Comparison of ENCODE assay signal across 21 cellular contexts in genomic region chrX:10021461-10022272, GRCh38. TPM values are rescaled to one million over a fixed set of nuclear protein-coding genes. Genes with fewer than 3 reads are reported as not detected.
A peak's percentile ranks its signal among the peaks of the same experiment; 100 is the strongest.
DNase-seq lines count a peak whose midpoint lies in the region; FAIRE-seq and TF ChIP-seq lines count a peak whose summit lies in the region.
"Had no signal": no experiment of that assay in that cellular context is flagged by ENCODE, and none has a peak within 500 bp of the region (broad histone marks: within the 10 kb centered on the region; RNA-seq: fewer than 3 reads in every experiment).

No MANE protein-coding gene starts in this region.

- H2BK15ac ChIP-seq in mesendoderm (replicated peaks; ENCODE audit: low read depth): no peak overlapping the region

- H3K27me3 ChIP-seq in mesendoderm (ENCODE audit: insufficient read depth, low read length, poor library complexity) (no peaks in the 10 kb centered on the region), stomach (no peaks in the 10 kb centered on the region)
- H3K27me3 ChIP-seq: neural progenitor cell had no signal

- peaks cover 0 to 6% (median 0%) of the 10 kb centered on the region in 4 donors for H3K9me3 ChIP-seq in stomach

- TF ChIP-seq POLR2A in stomach (IDR thresholded peaks at IDR 0.05): no peak

- no peak overlapping the region for H2BK5ac ChIP-seq in mesendoderm (ENCODE audit: low read length)

- intact Hi-C loops in stomach (cut with DNase I; ENCODE audit: low total_unique reads): no loop called here

- no peak for TF ChIP-seq EP300 in stomach (IDR thresholded peaks at IDR 0.05)

- peak; percentile 29 for DNase-seq in Daoy (ENCODE audit: low read depth)
- DNase-seq in RCC 7860 (ENCODE audit: low spot score): peak; percentile 44
- no peak for DNase-seq in epithelial cell of prostate (ENCODE audit: low read depth, low spot score)
- peak; percentile 55 for DNase-seq in mesendoderm
- no peak for DNase-seq in stomach
- no peak for DNase-seq in NCI-H748 (lab: John Stamatoyannopoulos, UW; ENCODE audit: unreplicated experiment)
- no peak for DNase-seq in NCI-H1417 treated with DMSO at 0.1 percent for 48 hours (lab: John Stamatoyannopoulos, UW)
- DNase-seq in NCI-H187 treated with DMSO at 0.1 percent for 48 hours (lab: John Stamatoyannopoulos, UW): no peak
- DNase-seq: activated CD4-positive, alpha-beta T cell treated with anti-CD3 and anti-CD28 coated beads, Interleukin-2, amount 50 U/mL, for 48 hours; activated naive CD8-positive, alpha-beta T cell treated with anti-CD3 and anti-CD28 coated beads, Interleukin-2, amount 10 ng/mL, durations not matched to agents 7 days and 5 days; activated T-cell treated with anti-CD3 and anti-CD28 coated beads, Interleukin-2, amount 50 U/mL, for 1 hour; central memory CD4-positive, alpha-beta T cell; endodermal cell; H7; NCI-H2029 treated with DMSO at 0.1 percent for 48 hours; NCI-H510A treated with DMSO at 0.1 percent for 48 hours had no signal

- H4K5ac ChIP-seq in mesendoderm (ENCODE audit: low read length): no peak overlapping the region

- H3K18ac ChIP-seq in mesendoderm (ENCODE audit: low read length): no peak overlapping the region

- H3K4me2 ChIP-seq in mesendoderm (ENCODE audit: low read length): no peak overlapping the region
- H3K4me2 ChIP-seq: neural progenitor cell had no signal

- H4K8ac ChIP-seq in mesendoderm (ENCODE audit: low read depth, low read length): no peak overlapping the region

- peaks cover 40% of the 10 kb centered on the region for H3K79me2 ChIP-seq in mesendoderm (ENCODE audit: control insufficient read depth, insufficient read depth, low read length)

- peak; percentile 71 for FAIRE-seq in RCC 7860 (lab: Jason Lieb, UNC)
- FAIRE-seq: HTR-8/SVneo had no signal

- no peak overlapping the region for H3K4me3 ChIP-seq in mesendoderm (ENCODE audit: low read length)
- no peak overlapping the region for H3K4me3 ChIP-seq in stomach
- H3K4me3 ChIP-seq: neural progenitor cell, SK-N-MC had no signal

- no peak overlapping the region for H3K56ac ChIP-seq in mesendoderm (ENCODE audit: low read length)

- H3K4ac ChIP-seq in mesendoderm (ENCODE audit: low read depth, low read length): no peak overlapping the region

- TF ChIP-seq CTCF in stomach (IDR thresholded peaks at IDR 0.05): no peak

- no peaks in the 10 kb centered on the region for H3K79me1 ChIP-seq in mesendoderm (ENCODE audit: low read length)

- H3K27ac ChIP-seq in epithelial cell of prostate: peak overlapping the region; percentile 37
- no peak overlapping the region for H3K27ac ChIP-seq in mesendoderm (ENCODE audit: low read depth, low read length)
- no peak overlapping the region for H3K27ac ChIP-seq in stomach
- H3K27ac ChIP-seq: neural progenitor cell, SK-N-MC had no signal

- no CpG with 5 or more reads among the region's 9 CpGs for WGBS in mesendoderm (ENCODE audit: extremely low coverage, insufficient coverage, low lambda C conversion rate)
- 81 to 84% (median 82%) methylated on average over 9 of the region's 9 CpGs for WGBS in stomach, 5 donors

- H3K9ac ChIP-seq in mesendoderm (ENCODE audit: low read length): no peak overlapping the region
- H3K9ac ChIP-seq: neural progenitor cell had no signal

- H3K36me3 ChIP-seq in mesendoderm (ENCODE audit: control insufficient read depth, insufficient read depth, low read length) (no peaks in the 10 kb centered on the region), stomach (no peaks in the 10 kb centered on the region)
- H3K36me3 ChIP-seq: neural progenitor cell had no signal

- H3K4me1 ChIP-seq in mesendoderm (ENCODE audit: control insufficient read depth, low read depth, low read length) (no peaks in the 10 kb centered on the region), stomach (peaks cover 0 to 31% (median 9%) of the 10 kb centered on the region in 4 donors)

- no peak overlapping the region for H3K23ac ChIP-seq in mesendoderm (ENCODE audit: low read length)

- no peak overlapping the region for H2BK120ac ChIP-seq in mesendoderm (ENCODE audit: low read depth, low read length)

- no peak overlapping the region for H2AK5ac ChIP-seq in mesendoderm (ENCODE audit: low read length)

RNA-seq across cellular contexts. Expression of gene CLDN34, which starts 54.5 kb away (rescaled TPM):
- total RNA-seq in Daoy (2014; rRNA removed; shearing (Covaris generic)): not detected in 2 replicates
- polyA plus RNA-seq in mesendoderm (2013, experiment 1 of 2): 0.24 TPM
- 0.22 TPM for polyA plus RNA-seq in mesendoderm (2013, experiment 2 of 2)
- total RNA-seq in stomach: under 1 TPM in 1 of 5 donors, not detected in 4; 0.73 TPM
- polyA plus RNA-seq in stomach: under 1 TPM in 1 of 3 donors, not detected in 2; 0.18 TPM
- total RNA-seq: activated naive CD8-positive, alpha-beta T cell treated with anti-CD3 and anti-CD28 coated beads, Interleukin-2, amount 10 ng/mL, durations not matched to agents 7 days and 5 days; H7; mesenteric fat pad; OCI-LY7 had no signal

Comparison
In these comparisons a context has a peak if more than half of its experiments do, and no peak if none do; other contexts are left out.
1. DNase-seq: peak in Daoy (single experiment), RCC 7860 (single experiment) and mesendoderm (single experiment); none in epithelial cell of prostate (single experiment), stomach (single experiment), NCI-H748 (single experiment), NCI-H1417 treated with DMSO at 0.1 percent for 48 hours (single experiment) and NCI-H187 treated with DMSO at 0.1 percent for 48 hours (single experiment).